Comparison of ENCODE assay signal across 1 cellular context in the genomic region with DNA sequence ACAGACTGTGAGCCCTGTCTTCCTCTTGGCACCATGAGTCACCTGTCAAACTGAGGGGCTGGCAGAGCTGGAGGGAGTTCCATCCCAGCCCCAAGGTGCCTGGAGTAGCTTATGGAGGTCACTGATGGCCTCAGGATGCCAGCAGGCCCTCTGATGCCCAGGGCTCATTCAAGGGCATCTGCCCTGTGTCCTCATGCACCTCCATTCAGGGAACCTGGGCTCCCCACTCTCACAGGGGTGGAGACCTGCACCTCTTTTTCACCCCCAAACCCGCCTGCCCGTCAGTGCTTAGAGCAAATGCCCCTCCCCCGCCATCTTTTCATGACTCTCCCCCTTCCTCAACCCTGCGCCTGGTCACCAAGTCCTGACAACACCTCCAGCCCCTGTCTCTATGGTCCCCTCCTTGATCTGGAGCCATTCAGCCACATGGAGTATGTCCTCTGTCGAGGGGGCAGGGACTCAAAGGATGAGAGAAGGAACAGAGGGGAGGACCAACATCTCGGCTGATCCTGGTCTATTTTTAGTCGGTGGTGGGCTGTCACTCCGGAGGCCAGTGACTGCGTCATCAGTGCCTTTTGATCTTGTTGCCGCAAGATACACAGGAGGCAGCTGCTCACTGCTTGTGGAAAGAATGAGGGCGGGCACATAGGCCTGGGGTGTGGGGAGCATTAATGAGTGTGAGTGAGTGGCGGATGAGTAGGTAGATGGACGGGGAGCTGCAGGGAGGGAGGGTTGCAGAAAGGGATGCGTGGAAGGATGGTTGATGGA.
TF ChIP-seq lines count a peak whose summit lies in the region.

No MANE protein-coding gene starts in this region.

TF ChIP-seq in H1, 55 proteins besides CTCF, POLR2A, EP300 and RAD21:
- TF ChIP-seq, protein P1, sequence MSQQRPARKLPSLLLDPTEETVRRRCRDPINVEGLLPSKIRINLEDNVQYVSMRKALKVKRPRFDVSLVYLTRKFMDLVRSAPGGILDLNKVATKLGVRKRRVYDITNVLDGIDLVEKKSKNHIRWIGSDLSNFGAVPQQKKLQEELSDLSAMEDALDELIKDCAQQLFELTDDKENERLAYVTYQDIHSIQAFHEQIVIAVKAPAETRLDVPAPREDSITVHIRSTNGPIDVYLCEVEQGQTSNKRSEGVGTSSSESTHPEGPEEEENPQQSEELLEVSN (IDR thresholded peaks at IDR 0.05), result no peak
- TF ChIP-seq, protein P2, sequence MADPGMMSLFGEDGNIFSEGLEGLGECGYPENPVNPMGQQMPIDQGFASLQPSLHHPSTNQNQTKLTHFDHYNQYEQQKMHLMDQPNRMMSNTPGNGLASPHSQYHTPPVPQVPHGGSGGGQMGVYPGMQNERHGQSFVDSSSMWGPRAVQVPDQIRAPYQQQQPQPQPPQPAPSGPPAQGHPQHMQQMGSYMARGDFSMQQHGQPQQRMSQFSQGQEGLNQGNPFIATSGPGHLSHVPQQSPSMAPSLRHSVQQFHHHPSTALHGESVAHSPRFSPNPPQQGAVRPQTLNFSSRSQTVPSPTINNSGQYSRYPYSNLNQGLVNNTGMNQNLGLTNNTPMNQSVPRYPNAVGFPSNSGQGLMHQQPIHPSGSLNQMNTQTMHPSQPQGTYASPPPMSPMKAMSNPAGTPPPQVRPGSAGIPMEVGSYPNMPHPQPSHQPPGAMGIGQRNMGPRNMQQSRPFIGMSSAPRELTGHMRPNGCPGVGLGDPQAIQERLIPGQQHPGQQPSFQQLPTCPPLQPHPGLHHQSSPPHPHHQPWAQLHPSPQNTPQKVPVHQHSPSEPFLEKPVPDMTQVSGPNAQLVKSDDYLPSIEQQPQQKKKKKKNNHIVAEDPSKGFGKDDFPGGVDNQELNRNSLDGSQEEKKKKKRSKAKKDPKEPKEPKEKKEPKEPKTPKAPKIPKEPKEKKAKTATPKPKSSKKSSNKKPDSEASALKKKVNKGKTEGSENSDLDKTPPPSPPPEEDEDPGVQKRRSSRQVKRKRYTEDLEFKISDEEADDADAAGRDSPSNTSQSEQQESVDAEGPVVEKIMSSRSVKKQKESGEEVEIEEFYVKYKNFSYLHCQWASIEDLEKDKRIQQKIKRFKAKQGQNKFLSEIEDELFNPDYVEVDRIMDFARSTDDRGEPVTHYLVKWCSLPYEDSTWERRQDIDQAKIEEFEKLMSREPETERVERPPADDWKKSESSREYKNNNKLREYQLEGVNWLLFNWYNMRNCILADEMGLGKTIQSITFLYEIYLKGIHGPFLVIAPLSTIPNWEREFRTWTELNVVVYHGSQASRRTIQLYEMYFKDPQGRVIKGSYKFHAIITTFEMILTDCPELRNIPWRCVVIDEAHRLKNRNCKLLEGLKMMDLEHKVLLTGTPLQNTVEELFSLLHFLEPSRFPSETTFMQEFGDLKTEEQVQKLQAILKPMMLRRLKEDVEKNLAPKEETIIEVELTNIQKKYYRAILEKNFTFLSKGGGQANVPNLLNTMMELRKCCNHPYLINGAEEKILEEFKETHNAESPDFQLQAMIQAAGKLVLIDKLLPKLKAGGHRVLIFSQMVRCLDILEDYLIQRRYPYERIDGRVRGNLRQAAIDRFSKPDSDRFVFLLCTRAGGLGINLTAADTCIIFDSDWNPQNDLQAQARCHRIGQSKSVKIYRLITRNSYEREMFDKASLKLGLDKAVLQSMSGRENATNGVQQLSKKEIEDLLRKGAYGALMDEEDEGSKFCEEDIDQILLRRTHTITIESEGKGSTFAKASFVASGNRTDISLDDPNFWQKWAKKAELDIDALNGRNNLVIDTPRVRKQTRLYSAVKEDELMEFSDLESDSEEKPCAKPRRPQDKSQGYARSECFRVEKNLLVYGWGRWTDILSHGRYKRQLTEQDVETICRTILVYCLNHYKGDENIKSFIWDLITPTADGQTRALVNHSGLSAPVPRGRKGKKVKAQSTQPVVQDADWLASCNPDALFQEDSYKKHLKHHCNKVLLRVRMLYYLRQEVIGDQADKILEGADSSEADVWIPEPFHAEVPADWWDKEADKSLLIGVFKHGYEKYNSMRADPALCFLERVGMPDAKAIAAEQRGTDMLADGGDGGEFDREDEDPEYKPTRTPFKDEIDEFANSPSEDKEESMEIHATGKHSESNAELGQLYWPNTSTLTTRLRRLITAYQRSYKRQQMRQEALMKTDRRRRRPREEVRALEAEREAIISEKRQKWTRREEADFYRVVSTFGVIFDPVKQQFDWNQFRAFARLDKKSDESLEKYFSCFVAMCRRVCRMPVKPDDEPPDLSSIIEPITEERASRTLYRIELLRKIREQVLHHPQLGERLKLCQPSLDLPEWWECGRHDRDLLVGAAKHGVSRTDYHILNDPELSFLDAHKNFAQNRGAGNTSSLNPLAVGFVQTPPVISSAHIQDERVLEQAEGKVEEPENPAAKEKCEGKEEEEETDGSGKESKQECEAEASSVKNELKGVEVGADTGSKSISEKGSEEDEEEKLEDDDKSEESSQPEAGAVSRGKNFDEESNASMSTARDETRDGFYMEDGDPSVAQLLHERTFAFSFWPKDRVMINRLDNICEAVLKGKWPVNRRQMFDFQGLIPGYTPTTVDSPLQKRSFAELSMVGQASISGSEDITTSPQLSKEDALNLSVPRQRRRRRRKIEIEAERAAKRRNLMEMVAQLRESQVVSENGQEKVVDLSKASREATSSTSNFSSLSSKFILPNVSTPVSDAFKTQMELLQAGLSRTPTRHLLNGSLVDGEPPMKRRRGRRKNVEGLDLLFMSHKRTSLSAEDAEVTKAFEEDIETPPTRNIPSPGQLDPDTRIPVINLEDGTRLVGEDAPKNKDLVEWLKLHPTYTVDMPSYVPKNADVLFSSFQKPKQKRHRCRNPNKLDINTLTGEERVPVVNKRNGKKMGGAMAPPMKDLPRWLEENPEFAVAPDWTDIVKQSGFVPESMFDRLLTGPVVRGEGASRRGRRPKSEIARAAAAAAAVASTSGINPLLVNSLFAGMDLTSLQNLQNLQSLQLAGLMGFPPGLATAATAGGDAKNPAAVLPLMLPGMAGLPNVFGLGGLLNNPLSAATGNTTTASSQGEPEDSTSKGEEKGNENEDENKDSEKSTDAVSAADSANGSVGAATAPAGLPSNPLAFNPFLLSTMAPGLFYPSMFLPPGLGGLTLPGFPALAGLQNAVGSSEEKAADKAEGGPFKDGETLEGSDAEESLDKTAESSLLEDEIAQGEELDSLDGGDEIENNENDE (IDR thresholded peaks at IDR 0.05; ENCODE audit: insufficient replicate concordance, low read length), result no peak
- TF ChIP-seq RBBP5 (IDR thresholded peaks at IDR 0.05; ENCODE audit: borderline replicate concordance, low read depth, low read length), result no peak
- TF ChIP-seq TEAD4 (IDR thresholded peaks at IDR 0.05; ENCODE audit: low read depth, low read length), result no peak
- TF ChIP-seq JUND (IDR thresholded peaks at IDR 0.05; ENCODE audit: low read length), result no peak
- no peak for TF ChIP-seq ZNF274 (IDR thresholded peaks at IDR 0.05; ENCODE audit: borderline replicate concordance, extremely low read depth, low read length)
- TF ChIP-seq RXRA (IDR thresholded peaks at IDR 0.05; ENCODE audit: insufficient read depth, low read depth, low read length), result no peak
- no peak for TF ChIP-seq GABPA (IDR thresholded peaks at IDR 0.05; ENCODE audit: borderline replicate concordance, insufficient read depth, low read length)
- no peak for TF ChIP-seq HDAC2 (IDR thresholded peaks at IDR 0.05; ENCODE audit: borderline replicate concordance in 1 of 2, low read depth in 2 of 2, low read length in 2 of 2)
- no peak for TF ChIP-seq TAF7 (optimal IDR thresholded peaks at IDR 0.05; ENCODE audit: borderline replicate concordance, low read depth, low read length)
- no peak for TF ChIP-seq SIRT6 (IDR thresholded peaks at IDR 0.05; ENCODE audit: low read length)
- TF ChIP-seq TAF1 (IDR thresholded peaks at IDR 0.05; ENCODE audit: low read depth, low read length), result no peak
